11 cellular contexts compared by ENCODE assay signal in genomic region chr3:30518201-30518864, GRCh38.
A peak's percentile ranks its signal among the peaks of the same experiment; 100 is the strongest.
DNase-seq lines count a peak whose midpoint lies in the region; ATAC-seq, FAIRE-seq and TF ChIP-seq lines count a peak whose summit lies in the region.
"Had no signal": no experiment of that assay in that cellular context is flagged by ENCODE, and none has a peak within 500 bp of the region (broad histone marks: within the 10 kb centered on the region; RNA-seq: fewer than 3 reads in every experiment).

No MANE protein-coding gene starts in this region.

- no peaks in the 10 kb centered on the region for H3K79me2 ChIP-seq in osteoblast (ENCODE audit: insufficient read depth, low read length)

- H3K27me3 ChIP-seq in esophagus muscularis mucosa = no peaks in the 10 kb centered on the region
- no peaks in the 10 kb centered on the region for H3K27me3 ChIP-seq in muscle layer of duodenum (ENCODE audit: low read depth, low read length)
- H3K27me3 ChIP-seq in osteoblast (ENCODE audit: insufficient read depth, low read length) = no peaks in the 10 kb centered on the region

- ATAC-seq in A549 (peak; percentile 50 to 68; a peak in 4 of 6 replicates), GM21390 (IDR thresholded peaks at IDR 0.05; ENCODE audit: unreplicated experiment) (no peak), HG02973 (IDR thresholded peaks at IDR 0.05; ENCODE audit: unreplicated experiment) (no peak)
- ATAC-seq: T-cell had no signal

- peak overlapping the region; percentile 56 to 62 for H3K27ac ChIP-seq in A549
- peak overlapping the region; percentile 79 to 86 (median 80) for H3K27ac ChIP-seq in esophagus muscularis mucosa (replicated peaks in 1 of 4)
- peak overlapping the region; percentile 68 for H3K27ac ChIP-seq in muscle layer of duodenum (ENCODE audit: low read length)
- no peak overlapping the region for H3K27ac ChIP-seq in osteoblast (ENCODE audit: low read depth, low read length)

- FAIRE-seq in A549 (lab: Jason Lieb, UNC) = peak; percentile 7

- H3K9me3 ChIP-seq in A549 = no peaks in the 10 kb centered on the region
- no peaks in the 10 kb centered on the region for H3K9me3 ChIP-seq in esophagus muscularis mucosa
- no peaks in the 10 kb centered on the region for H3K9me3 ChIP-seq in muscle layer of duodenum (ENCODE audit: control insufficient read depth in 1 of 2, low read length in 2 of 2)
- H3K9me3 ChIP-seq in osteoblast (ENCODE audit: low read depth, low read length) = no peaks in the 10 kb centered on the region

- H3K4me2 ChIP-seq in A549 (peak overlapping the region; percentile 12; the same call in 2 of the 3 replicates), osteoblast (ENCODE audit: insufficient read depth, low read length) (no peak overlapping the region)

- H3K4me1 ChIP-seq in A549 (peaks cover 28% of the 10 kb centered on the region), esophagus muscularis mucosa (peaks cover 15 to 70% (median 67%) of the 10 kb centered on the region in 4 donors), muscle layer of duodenum (ENCODE audit: control insufficient read depth in 1 of 2, insufficient read depth in 2 of 2, low read length in 2 of 2) (no peaks in the 10 kb centered on the region), osteoblast (ENCODE audit: insufficient read depth, low read length) (peaks cover 17% of the 10 kb centered on the region)

- CTCF ChIA-PET in A549 (lab: Yijun Ruan, JAX) = interaction anchor here (0.5 to 1.6 kb wide), 4 partner anchors 15 to 475 kb away, joined by 3 read pairs; no protein-coding TSS in a partner anchor

- POLR2A ChIA-PET in A549 (lab: Yijun Ruan, JAX) = interaction anchor here (1.5 kb wide), 1 partner anchor 88 kb away, joined by 7 read pairs; the partner anchor contains the start of gene TGFBR2

- intact Hi-C loops in esophagus muscularis mucosa (cut with DNase I) = loop anchor here (2.0 to 5.0 kb wide), 3 partner anchors 78 to 174 kb away; partner anchors contain the start of gene TGFBR2

- H3K36me3 ChIP-seq in esophagus muscularis mucosa (no peaks in the 10 kb centered on the region), muscle layer of duodenum (ENCODE audit: control insufficient read depth in 1 of 2, insufficient read depth in 2 of 2, low read length in 2 of 2) (no peaks in the 10 kb centered on the region), osteoblast (ENCODE audit: insufficient read depth, low read length) (no peaks in the 10 kb centered on the region)

- H2AFZ ChIP-seq in osteoblast (ENCODE audit: low read length) = no peak overlapping the region

- peak; percentile 10 to 49; a peak in 4 of 5 replicates for TF ChIP-seq RAD21 in A549 (conservative IDR thresholded peaks at IDR 0.05 in 1 of 2, IDR thresholded peaks at IDR 0.05 in 1 of 2)

- no peaks in the 10 kb centered on the region for H4K20me1 ChIP-seq in osteoblast (ENCODE audit: insufficient read depth, low read length)

- 42% methylated on average over 4 of the region's 4 CpGs for WGBS in A549 (ENCODE audit: missing lambda C conversion rate)
- 26% methylated on average over 4 of the region's 4 CpGs for WGBS in esophagus muscularis mucosa

- TF ChIP-seq CTCF in A549 (IDR thresholded peaks at IDR 0.05) (no peak), esophagus muscularis mucosa (IDR thresholded peaks at IDR 0.05) (peak in 2 of 3 experiments; percentile 23 to 48), osteoblast (IDR thresholded peaks at IDR 0.05; ENCODE audit: extremely low read depth, low read depth, low read length) (no peak)

- TF ChIP-seq POLR2A in A549 (IDR thresholded peaks at IDR 0.05; ENCODE audit: low read length) (no peak), esophagus muscularis mucosa (IDR thresholded peaks at IDR 0.05; ENCODE audit: low read depth) (no peak)

- DNase-seq in A549 (ENCODE audit: low read depth in 1 of 2, low spot score in 1 of 2) = peak; percentile 8 to 75
- peak; percentile 49 to 82 for DNase-seq in NCI-H446 (lab: John Stamatoyannopoulos, UW)
- no peak for DNase-seq in esophagus muscularis mucosa (ENCODE audit: extremely low spot score)
- DNase-seq in osteoblast (ENCODE audit: insufficient read length, low spot score, missing footprints) = no peak
- no peak for DNase-seq in stimulated activated CD4-positive, alpha-beta T cell treated with anti-CD3 and anti-CD28 coated beads, Interleukin-2, amount 100 ng/mL, for 24 hours
- DNase-seq: activated gamma-delta T cell, hypothalamus, T-cell had no signal

- no peak overlapping the region for H3K4me3 ChIP-seq in A549
- no peak overlapping the region for H3K4me3 ChIP-seq in esophagus muscularis mucosa
- no peak overlapping the region for H3K4me3 ChIP-seq in muscle layer of duodenum (ENCODE audit: low read depth in 1 of 2, low read length in 2 of 2)
- no peak overlapping the region for H3K4me3 ChIP-seq in osteoblast (ENCODE audit: insufficient read depth, low read length)

- no peak; a peak in 1 of 5 replicates for TF ChIP-seq EP300 in A549 (IDR thresholded peaks at IDR 0.05)
- TF ChIP-seq EP300 in esophagus muscularis mucosa (IDR thresholded peaks at IDR 0.05) = peak; percentile 93

TF ChIP-seq in A549, 52 proteins besides CTCF, POLR2A, EP300 and RAD21 (continues in another document):
- TF ChIP-seq MAFK (IDR thresholded peaks at IDR 0.05; ENCODE audit: partially characterized antibody) (no peak), FOSL2 (IDR thresholded peaks at IDR 0.05) (no peak), FOSL2 (CRISPR knock-in tag; IDR thresholded peaks at IDR 0.05) (0 out of 2 replicates have a peak, but pooled peaks have one; percentile 2), KDM1A (IDR thresholded peaks at IDR 0.05; ENCODE audit: low read depth) (no peak), HES2 (IDR thresholded peaks at IDR 0.05) (no peak), RFX5 (IDR thresholded peaks at IDR 0.05) (peak; percentile 47; the same call in 1 of the 2 replicates), NFE2L2 (conservative IDR thresholded peaks at IDR 0.05; ENCODE audit: low read length) (no peak), MAX (IDR thresholded peaks at IDR 0.05) (peak; percentile 20; the same call in 1 of the 2 replicates), BHLHE40 (IDR thresholded peaks at IDR 0.05; ENCODE audit: low read depth, low read length) (no peak), RARB (CRISPR knock-in tag; IDR thresholded peaks at IDR 0.05) (no peak), NPAS2 (CRISPR knock-in tag; IDR thresholded peaks at IDR 0.05; ENCODE audit: borderline replicate concordance) (no peak), MYC (IDR thresholded peaks at IDR 0.05; ENCODE audit: borderline replicate concordance, low read length) (no peak), TP53 (CRISPR knock-in tag; IDR thresholded peaks at IDR 0.05) (no peak), RCOR1 (IDR thresholded peaks at IDR 0.05; ENCODE audit: low read depth, low read length) (no peak), JUNB (IDR thresholded peaks at IDR 0.05) (no peak), FOXS1 (CRISPR knock-in tag; IDR thresholded peaks at IDR 0.05) (no peak), ZSCAN20 (CRISPR knock-in tag; IDR thresholded peaks at IDR 0.05) (no peak), HEYL (CRISPR knock-in tag; IDR thresholded peaks at IDR 0.05) (no peak), SMC3 (IDR thresholded peaks at IDR 0.05) (peak; percentile 52), CBX2 (IDR thresholded peaks at IDR 0.05; ENCODE audit: borderline replicate concordance, low read depth) (no peak), USF2 (IDR thresholded peaks at IDR 0.05) (no peak), GATA3 (IDR thresholded peaks at IDR 0.05; ENCODE audit: borderline replicate concordance) (peak; percentile 47; the same call in 1 of the 2 replicates), CHD4 (IDR thresholded peaks at IDR 0.05; ENCODE audit: borderline replicate concordance) (no peak), HOXA7 (CRISPR knock-in tag; IDR thresholded peaks at IDR 0.05) (no peak), HOXB13 (CRISPR knock-in tag; IDR thresholded peaks at IDR 0.05; ENCODE audit: low read depth) (no peak), ATOH8 (CRISPR knock-in tag; IDR thresholded peaks at IDR 0.05; ENCODE audit: low read depth) (no peak), NR3C1 (IDR thresholded peaks at IDR 0.05) (no peak), POLR2AphosphoS2 (conservative IDR thresholded peaks at IDR 0.05; ENCODE audit: low read length) (no peak), PBX3 (IDR thresholded peaks at IDR 0.05) (no peak), KDM5A (IDR thresholded peaks at IDR 0.05) (no peak), CEBPB (IDR thresholded peaks at IDR 0.05) (0 out of 4 replicates have a peak, but pooled peaks of 1 of the 2 experiments have one; percentile 10)

Comparison
In these comparisons a context has a peak if more than half of its experiments do, and no peak if none do; other contexts are left out.
1. ATAC-seq: peak in A549 (2 of 2); none in GM21390 (single experiment) and HG02973 (single experiment).
2. DNase-seq: peak in A549 (2 of 2) and NCI-H446 (2 of 2); none in esophagus muscularis mucosa (single experiment), osteoblast (single experiment) and stimulated activated CD4-positive, alpha-beta T cell treated with anti-CD3 and anti-CD28 coated beads, Interleukin-2, amount 100 ng/mL, for 24 hours (0 of 2).
3. CTCF ChIP-seq: peak in esophagus muscularis mucosa (2 of 3); none in A549 (single experiment) and osteoblast (single experiment).